Comparison of ENCODE assay signal across 1 cellular context in the genomic region with DNA sequence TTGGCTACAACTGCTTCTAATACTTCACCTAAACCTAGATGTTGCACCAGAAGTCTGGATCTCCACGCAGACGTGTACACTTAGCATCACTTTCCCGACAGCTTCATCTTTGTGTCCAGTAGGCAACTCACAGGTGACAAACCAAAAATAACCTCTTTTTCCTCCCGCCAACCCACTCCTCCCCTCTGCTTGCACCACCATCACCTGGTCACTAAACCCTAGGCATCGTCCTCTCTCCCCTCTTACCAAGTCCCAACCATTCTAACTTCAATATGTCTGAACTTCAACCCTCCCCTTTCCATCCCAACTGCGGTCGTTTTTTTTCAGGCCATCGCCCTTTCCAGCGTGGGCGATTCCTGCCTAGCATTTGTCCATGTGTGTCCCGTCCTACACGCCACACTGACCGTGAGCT.
TF ChIP-seq lines count a peak whose summit lies in the region.

No MANE protein-coding gene starts in this region.

TF ChIP-seq in K562, 482 proteins besides CTCF, POLR2A, EP300 and RAD21 (continued from another document and continues in another):
- TF ChIP-seq, protein P1, sequence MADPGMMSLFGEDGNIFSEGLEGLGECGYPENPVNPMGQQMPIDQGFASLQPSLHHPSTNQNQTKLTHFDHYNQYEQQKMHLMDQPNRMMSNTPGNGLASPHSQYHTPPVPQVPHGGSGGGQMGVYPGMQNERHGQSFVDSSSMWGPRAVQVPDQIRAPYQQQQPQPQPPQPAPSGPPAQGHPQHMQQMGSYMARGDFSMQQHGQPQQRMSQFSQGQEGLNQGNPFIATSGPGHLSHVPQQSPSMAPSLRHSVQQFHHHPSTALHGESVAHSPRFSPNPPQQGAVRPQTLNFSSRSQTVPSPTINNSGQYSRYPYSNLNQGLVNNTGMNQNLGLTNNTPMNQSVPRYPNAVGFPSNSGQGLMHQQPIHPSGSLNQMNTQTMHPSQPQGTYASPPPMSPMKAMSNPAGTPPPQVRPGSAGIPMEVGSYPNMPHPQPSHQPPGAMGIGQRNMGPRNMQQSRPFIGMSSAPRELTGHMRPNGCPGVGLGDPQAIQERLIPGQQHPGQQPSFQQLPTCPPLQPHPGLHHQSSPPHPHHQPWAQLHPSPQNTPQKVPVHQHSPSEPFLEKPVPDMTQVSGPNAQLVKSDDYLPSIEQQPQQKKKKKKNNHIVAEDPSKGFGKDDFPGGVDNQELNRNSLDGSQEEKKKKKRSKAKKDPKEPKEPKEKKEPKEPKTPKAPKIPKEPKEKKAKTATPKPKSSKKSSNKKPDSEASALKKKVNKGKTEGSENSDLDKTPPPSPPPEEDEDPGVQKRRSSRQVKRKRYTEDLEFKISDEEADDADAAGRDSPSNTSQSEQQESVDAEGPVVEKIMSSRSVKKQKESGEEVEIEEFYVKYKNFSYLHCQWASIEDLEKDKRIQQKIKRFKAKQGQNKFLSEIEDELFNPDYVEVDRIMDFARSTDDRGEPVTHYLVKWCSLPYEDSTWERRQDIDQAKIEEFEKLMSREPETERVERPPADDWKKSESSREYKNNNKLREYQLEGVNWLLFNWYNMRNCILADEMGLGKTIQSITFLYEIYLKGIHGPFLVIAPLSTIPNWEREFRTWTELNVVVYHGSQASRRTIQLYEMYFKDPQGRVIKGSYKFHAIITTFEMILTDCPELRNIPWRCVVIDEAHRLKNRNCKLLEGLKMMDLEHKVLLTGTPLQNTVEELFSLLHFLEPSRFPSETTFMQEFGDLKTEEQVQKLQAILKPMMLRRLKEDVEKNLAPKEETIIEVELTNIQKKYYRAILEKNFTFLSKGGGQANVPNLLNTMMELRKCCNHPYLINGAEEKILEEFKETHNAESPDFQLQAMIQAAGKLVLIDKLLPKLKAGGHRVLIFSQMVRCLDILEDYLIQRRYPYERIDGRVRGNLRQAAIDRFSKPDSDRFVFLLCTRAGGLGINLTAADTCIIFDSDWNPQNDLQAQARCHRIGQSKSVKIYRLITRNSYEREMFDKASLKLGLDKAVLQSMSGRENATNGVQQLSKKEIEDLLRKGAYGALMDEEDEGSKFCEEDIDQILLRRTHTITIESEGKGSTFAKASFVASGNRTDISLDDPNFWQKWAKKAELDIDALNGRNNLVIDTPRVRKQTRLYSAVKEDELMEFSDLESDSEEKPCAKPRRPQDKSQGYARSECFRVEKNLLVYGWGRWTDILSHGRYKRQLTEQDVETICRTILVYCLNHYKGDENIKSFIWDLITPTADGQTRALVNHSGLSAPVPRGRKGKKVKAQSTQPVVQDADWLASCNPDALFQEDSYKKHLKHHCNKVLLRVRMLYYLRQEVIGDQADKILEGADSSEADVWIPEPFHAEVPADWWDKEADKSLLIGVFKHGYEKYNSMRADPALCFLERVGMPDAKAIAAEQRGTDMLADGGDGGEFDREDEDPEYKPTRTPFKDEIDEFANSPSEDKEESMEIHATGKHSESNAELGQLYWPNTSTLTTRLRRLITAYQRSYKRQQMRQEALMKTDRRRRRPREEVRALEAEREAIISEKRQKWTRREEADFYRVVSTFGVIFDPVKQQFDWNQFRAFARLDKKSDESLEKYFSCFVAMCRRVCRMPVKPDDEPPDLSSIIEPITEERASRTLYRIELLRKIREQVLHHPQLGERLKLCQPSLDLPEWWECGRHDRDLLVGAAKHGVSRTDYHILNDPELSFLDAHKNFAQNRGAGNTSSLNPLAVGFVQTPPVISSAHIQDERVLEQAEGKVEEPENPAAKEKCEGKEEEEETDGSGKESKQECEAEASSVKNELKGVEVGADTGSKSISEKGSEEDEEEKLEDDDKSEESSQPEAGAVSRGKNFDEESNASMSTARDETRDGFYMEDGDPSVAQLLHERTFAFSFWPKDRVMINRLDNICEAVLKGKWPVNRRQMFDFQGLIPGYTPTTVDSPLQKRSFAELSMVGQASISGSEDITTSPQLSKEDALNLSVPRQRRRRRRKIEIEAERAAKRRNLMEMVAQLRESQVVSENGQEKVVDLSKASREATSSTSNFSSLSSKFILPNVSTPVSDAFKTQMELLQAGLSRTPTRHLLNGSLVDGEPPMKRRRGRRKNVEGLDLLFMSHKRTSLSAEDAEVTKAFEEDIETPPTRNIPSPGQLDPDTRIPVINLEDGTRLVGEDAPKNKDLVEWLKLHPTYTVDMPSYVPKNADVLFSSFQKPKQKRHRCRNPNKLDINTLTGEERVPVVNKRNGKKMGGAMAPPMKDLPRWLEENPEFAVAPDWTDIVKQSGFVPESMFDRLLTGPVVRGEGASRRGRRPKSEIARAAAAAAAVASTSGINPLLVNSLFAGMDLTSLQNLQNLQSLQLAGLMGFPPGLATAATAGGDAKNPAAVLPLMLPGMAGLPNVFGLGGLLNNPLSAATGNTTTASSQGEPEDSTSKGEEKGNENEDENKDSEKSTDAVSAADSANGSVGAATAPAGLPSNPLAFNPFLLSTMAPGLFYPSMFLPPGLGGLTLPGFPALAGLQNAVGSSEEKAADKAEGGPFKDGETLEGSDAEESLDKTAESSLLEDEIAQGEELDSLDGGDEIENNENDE (IDR thresholded peaks at IDR 0.05; ENCODE audit: low read depth, low read length), result no peak
- TF ChIP-seq, protein P2, sequence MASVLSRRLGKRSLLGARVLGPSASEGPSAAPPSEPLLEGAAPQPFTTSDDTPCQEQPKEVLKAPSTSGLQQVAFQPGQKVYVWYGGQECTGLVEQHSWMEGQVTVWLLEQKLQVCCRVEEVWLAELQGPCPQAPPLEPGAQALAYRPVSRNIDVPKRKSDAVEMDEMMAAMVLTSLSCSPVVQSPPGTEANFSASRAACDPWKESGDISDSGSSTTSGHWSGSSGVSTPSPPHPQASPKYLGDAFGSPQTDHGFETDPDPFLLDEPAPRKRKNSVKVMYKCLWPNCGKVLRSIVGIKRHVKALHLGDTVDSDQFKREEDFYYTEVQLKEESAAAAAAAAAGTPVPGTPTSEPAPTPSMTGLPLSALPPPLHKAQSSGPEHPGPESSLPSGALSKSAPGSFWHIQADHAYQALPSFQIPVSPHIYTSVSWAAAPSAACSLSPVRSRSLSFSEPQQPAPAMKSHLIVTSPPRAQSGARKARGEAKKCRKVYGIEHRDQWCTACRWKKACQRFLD (CRISPR knock-in tag; IDR thresholded peaks at IDR 0.05), result 0 out of 2 replicates have a peak, but pooled peaks have one; percentile 4
- TF ChIP-seq KLF1 (tag; IDR thresholded peaks at IDR 0.05) (no peak), DMBX1 (CRISPR knock-in tag; IDR thresholded peaks at IDR 0.05; ENCODE audit: borderline replicate concordance) (peak; percentile 3; the same call in 1 of the 2 replicates), ARID1B (IDR thresholded peaks at IDR 0.05) (no peak), CBX3 (IDR thresholded peaks at IDR 0.05; ENCODE audit: borderline replicate concordance in 1 of 2, low read length in 2 of 2) (peak in 1 of 2 experiments; percentile 11; a peak in 2 of 3 replicates), SMARCA5 (IDR thresholded peaks at IDR 0.05) (peak; percentile 67; the same call in 1 of the 2 replicates), CEBPG (CRISPR knock-in tag; IDR thresholded peaks at IDR 0.05) (no peak), CEBPG (tag; conservative IDR thresholded peaks at IDR 0.05 in 1 of 2, IDR thresholded peaks at IDR 0.05 in 1 of 2) (0 out of 4 replicates have a peak, but pooled peaks of 1 of the 2 experiments have one; percentile 28), ZNF584 (CRISPR knock-in tag; IDR thresholded peaks at IDR 0.05; ENCODE audit: low read depth) (peak; percentile 68; the same call in 1 of the 2 replicates), MIER1 (IDR thresholded peaks at IDR 0.05; ENCODE audit: low read depth) (peak; percentile 60; the same call in 1 of the 2 replicates), NUFIP1 (IDR thresholded peaks at IDR 0.05; ENCODE audit: partially characterized antibody) (no peak), ELF2 (CRISPR knock-in tag; IDR thresholded peaks at IDR 0.05) (no peak), MTA2 (IDR thresholded peaks at IDR 0.05; ENCODE audit: low read depth) (0 out of 2 replicates have a peak, but pooled peaks have one; percentile 6), MTA3 (IDR thresholded peaks at IDR 0.05; ENCODE audit: borderline replicate concordance) (no peak; the same call in 1 of the 2 replicates), MEF2D (tag; conservative IDR thresholded peaks at IDR 0.05; ENCODE audit: low read depth) (no peak; the same call in 1 of the 2 replicates), MECOM (CRISPR knock-in tag; IDR thresholded peaks at IDR 0.05) (peak; percentile 72; the same call in 1 of the 2 replicates), ZNF668 (CRISPR knock-in tag; IDR thresholded peaks at IDR 0.05) (peak; percentile 86; the same call in 1 of the 2 replicates), NCOA4 (IDR thresholded peaks at IDR 0.05; ENCODE audit: partially characterized antibody) (no peak), ZNF24 (IDR thresholded peaks at IDR 0.05) (0 out of 2 replicates have a peak, but pooled peaks have one; percentile 24)
- TF ChIP-seq, protein P3, sequence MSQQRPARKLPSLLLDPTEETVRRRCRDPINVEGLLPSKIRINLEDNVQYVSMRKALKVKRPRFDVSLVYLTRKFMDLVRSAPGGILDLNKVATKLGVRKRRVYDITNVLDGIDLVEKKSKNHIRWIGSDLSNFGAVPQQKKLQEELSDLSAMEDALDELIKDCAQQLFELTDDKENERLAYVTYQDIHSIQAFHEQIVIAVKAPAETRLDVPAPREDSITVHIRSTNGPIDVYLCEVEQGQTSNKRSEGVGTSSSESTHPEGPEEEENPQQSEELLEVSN (IDR thresholded peaks at IDR 0.05; ENCODE audit: borderline replicate concordance in 1 of 2, extremely low read depth in 1 of 2, insufficient read depth in 1 of 2, insufficient read length in 1 of 2, low read depth in 1 of 2, low read length in 1 of 2, poor library complexity in 1 of 2, severe bottlenecking in 1 of 2), result peak in 1 of 2 experiments; percentile 32
- TF ChIP-seq, protein P4, sequence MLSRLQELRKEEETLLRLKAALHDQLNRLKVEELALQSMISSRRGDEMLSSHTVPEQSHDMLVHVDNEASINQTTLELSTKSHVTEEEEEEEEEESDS (CRISPR knock-in tag; IDR thresholded peaks at IDR 0.05), result no peak
- TF ChIP-seq, protein P5, sequence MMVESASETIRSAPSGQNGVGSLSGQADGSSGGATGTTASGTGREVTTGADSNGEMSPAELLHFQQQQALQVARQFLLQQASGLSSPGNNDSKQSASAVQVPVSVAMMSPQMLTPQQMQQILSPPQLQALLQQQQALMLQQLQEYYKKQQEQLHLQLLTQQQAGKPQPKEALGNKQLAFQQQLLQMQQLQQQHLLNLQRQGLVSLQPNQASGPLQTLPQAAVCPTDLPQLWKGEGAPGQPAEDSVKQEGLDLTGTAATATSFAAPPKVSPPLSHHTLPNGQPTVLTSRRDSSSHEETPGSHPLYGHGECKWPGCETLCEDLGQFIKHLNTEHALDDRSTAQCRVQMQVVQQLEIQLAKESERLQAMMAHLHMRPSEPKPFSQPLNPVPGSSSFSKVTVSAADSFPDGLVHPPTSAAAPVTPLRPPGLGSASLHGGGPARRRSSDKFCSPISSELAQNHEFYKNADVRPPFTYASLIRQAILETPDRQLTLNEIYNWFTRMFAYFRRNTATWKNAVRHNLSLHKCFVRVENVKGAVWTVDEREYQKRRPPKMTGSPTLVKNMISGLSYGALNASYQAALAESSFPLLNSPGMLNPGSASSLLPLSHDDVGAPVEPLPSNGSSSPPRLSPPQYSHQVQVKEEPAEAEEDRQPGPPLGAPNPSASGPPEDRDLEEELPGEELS (CRISPR knock-in tag; IDR thresholded peaks at IDR 0.05; ENCODE audit: borderline replicate concordance), result no peak
- TF ChIP-seq, protein P6, sequence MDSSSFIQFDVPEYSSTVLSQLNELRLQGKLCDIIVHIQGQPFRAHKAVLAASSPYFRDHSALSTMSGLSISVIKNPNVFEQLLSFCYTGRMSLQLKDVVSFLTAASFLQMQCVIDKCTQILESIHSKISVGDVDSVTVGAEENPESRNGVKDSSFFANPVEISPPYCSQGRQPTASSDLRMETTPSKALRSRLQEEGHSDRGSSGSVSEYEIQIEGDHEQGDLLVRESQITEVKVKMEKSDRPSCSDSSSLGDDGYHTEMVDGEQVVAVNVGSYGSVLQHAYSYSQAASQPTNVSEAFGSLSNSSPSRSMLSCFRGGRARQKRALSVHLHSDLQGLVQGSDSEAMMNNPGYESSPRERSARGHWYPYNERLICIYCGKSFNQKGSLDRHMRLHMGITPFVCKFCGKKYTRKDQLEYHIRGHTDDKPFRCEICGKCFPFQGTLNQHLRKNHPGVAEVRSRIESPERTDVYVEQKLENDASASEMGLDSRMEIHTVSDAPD (CRISPR knock-in tag; IDR thresholded peaks at IDR 0.05), result no peak
- TF ChIP-seq, protein P7, sequence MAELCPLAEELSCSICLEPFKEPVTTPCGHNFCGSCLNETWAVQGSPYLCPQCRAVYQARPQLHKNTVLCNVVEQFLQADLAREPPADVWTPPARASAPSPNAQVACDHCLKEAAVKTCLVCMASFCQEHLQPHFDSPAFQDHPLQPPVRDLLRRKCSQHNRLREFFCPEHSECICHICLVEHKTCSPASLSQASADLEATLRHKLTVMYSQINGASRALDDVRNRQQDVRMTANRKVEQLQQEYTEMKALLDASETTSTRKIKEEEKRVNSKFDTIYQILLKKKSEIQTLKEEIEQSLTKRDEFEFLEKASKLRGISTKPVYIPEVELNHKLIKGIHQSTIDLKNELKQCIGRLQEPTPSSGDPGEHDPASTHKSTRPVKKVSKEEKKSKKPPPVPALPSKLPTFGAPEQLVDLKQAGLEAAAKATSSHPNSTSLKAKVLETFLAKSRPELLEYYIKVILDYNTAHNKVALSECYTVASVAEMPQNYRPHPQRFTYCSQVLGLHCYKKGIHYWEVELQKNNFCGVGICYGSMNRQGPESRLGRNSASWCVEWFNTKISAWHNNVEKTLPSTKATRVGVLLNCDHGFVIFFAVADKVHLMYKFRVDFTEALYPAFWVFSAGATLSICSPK (IDR thresholded peaks at IDR 0.05; ENCODE audit: borderline replicate concordance), result peak; percentile 80; the same call in 1 of the 2 replicates
- TF ChIP-seq, protein P8, sequence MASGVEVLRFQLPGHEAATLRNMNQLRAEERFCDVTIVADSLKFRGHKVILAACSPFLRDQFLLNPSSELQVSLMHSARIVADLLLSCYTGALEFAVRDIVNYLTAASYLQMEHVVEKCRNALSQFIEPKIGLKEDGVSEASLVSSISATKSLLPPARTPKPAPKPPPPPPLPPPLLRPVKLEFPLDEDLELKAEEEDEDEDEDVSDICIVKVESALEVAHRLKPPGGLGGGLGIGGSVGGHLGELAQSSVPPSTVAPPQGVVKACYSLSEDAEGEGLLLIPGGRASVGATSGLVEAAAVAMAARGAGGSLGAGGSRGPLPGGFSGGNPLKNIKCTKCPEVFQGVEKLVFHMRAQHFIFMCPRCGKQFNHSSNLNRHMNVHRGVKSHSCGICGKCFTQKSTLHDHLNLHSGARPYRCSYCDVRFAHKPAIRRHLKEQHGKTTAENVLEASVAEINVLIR (CRISPR knock-in tag; IDR thresholded peaks at IDR 0.05), result no peak
- TF ChIP-seq, protein P9, sequence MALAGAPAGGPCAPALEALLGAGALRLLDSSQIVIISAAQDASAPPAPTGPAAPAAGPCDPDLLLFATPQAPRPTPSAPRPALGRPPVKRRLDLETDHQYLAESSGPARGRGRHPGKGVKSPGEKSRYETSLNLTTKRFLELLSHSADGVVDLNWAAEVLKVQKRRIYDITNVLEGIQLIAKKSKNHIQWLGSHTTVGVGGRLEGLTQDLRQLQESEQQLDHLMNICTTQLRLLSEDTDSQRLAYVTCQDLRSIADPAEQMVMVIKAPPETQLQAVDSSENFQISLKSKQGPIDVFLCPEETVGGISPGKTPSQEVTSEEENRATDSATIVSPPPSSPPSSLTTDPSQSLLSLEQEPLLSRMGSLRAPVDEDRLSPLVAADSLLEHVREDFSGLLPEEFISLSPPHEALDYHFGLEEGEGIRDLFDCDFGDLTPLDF (CRISPR knock-in tag; IDR thresholded peaks at IDR 0.05), result 0 out of 2 replicates have a peak, but pooled peaks have one; percentile 5
